Comparison of ENCODE assay signal across 1 cellular context in genomic region chr16:10979717-10980601, GRCh38.
TF ChIP-seq lines count a peak whose summit lies in the region.

No MANE protein-coding gene starts in this region.

TF ChIP-seq in HepG2, 621 proteins besides CTCF, POLR2A, EP300 and RAD21 (continued from another document and continues in another):
- TF ChIP-seq ZBTB4 (CRISPR knock-in tag; IDR thresholded peaks at IDR 0.05; ENCODE audit: borderline replicate concordance), result peak; percentile 88; the same call in 1 of the 2 replicates
- no peak for TF ChIP-seq ZNF513 (CRISPR knock-in tag; conservative IDR thresholded peaks at IDR 0.05)
- 0 out of 2 replicates have a peak, but pooled peaks have one; percentile 37 for TF ChIP-seq ZFP41 (CRISPR knock-in tag; IDR thresholded peaks at IDR 0.05; ENCODE audit: borderline replicate concordance)
- no peak for TF ChIP-seq AHDC1 (CRISPR knock-in tag; IDR thresholded peaks at IDR 0.05; ENCODE audit: borderline replicate concordance)
- no peak for TF ChIP-seq HDAC1 (CRISPR knock-in tag; IDR thresholded peaks at IDR 0.05)
- no peak for TF ChIP-seq POGZ (CRISPR knock-in tag; IDR thresholded peaks at IDR 0.05)
- no peak for TF ChIP-seq SPEN (CRISPR knock-in tag; IDR thresholded peaks at IDR 0.05; ENCODE audit: low read depth)
- no peak for TF ChIP-seq ZNF282 (IDR thresholded peaks at IDR 0.05; ENCODE audit: partially characterized antibody)
- no peak for TF ChIP-seq ZBTB37 (CRISPR knock-in tag; IDR thresholded peaks at IDR 0.05)
- no peak for TF ChIP-seq EHMT2 (IDR thresholded peaks at IDR 0.05; ENCODE audit: borderline replicate concordance, low read depth, low read length)
- TF ChIP-seq TMF1 (CRISPR knock-in tag; IDR thresholded peaks at IDR 0.05; ENCODE audit: low read depth), result no peak
- no peak for TF ChIP-seq ZBTB43 (CRISPR knock-in tag; conservative IDR thresholded peaks at IDR 0.05)
- TF ChIP-seq ARNT (IDR thresholded peaks at IDR 0.05), result no peak
- no peak for TF ChIP-seq HNRNPUL1 (IDR thresholded peaks at IDR 0.05; ENCODE audit: low read depth, low read length)
- TF ChIP-seq ZNF337 (CRISPR knock-in tag; IDR thresholded peaks at IDR 0.05; ENCODE audit: borderline replicate concordance, low read depth), result no peak
- no peak for TF ChIP-seq ZNF207 (IDR thresholded peaks at IDR 0.05; ENCODE audit: borderline replicate concordance)
- TF ChIP-seq PRDM10 (CRISPR knock-in tag; IDR thresholded peaks at IDR 0.05; ENCODE audit: low read depth), result no peak
- no peak for TF ChIP-seq ZMYM2 (CRISPR knock-in tag; IDR thresholded peaks at IDR 0.05)
- no peak for TF ChIP-seq HOXA5 (CRISPR knock-in tag; IDR thresholded peaks at IDR 0.05)
- TF ChIP-seq JUN (CRISPR knock-in tag; IDR thresholded peaks at IDR 0.05), result no peak
- TF ChIP-seq THAP9 (CRISPR knock-in tag; IDR thresholded peaks at IDR 0.05; ENCODE audit: borderline replicate concordance), result no peak
- TF ChIP-seq ZNF816 (CRISPR knock-in tag; IDR thresholded peaks at IDR 0.05; ENCODE audit: borderline replicate concordance), result no peak
- TF ChIP-seq KDM4B (CRISPR knock-in tag; IDR thresholded peaks at IDR 0.05), result no peak
- TF ChIP-seq PAX8 (CRISPR knock-in tag; IDR thresholded peaks at IDR 0.05; ENCODE audit: borderline replicate concordance), result no peak
- TF ChIP-seq ZNF761 (CRISPR knock-in tag; conservative IDR thresholded peaks at IDR 0.05), result no peak
- no peak for TF ChIP-seq NCOA2 (CRISPR knock-in tag; IDR thresholded peaks at IDR 0.05)
